10 cellular contexts compared by ENCODE assay signal in genomic region chrX:119477812-119478232, GRCh38. TPM values are rescaled to one million over a fixed set of nuclear protein-coding genes. Genes with fewer than 3 reads are reported as not detected.
A peak's percentile ranks its signal among the peaks of the same experiment; 100 is the strongest.
DNase-seq lines count a peak whose midpoint lies in the region; ATAC-seq lines count a peak whose summit lies in the region.
"Had no signal": no experiment of that assay in that cellular context is flagged by ENCODE, and none has a peak within 500 bp of the region (broad histone marks: within the 10 kb centered on the region; RNA-seq: fewer than 3 reads in every experiment).

No MANE protein-coding gene starts in this region.

- intact Hi-C loops in left cardiac atrium (cut with DNase I), result no loop called here

- DNase-seq in DMS 273 (lab: John Stamatoyannopoulos, UW; ENCODE audit: unreplicated experiment), result peak; percentile 21
- no peak for DNase-seq in DMS 273 treated with DMSO at 0.1 percent for 48 hours (lab: John Stamatoyannopoulos, UW)
- DNase-seq in RPMI7951 (ENCODE audit: low read depth), result peak; percentile 49
- no peak for DNase-seq in left cardiac atrium
- DNase-seq in smooth muscle cell of the brain vasculature (ENCODE audit: low read depth, low spot score), result peak; percentile 20
- no peak for DNase-seq in stimulated activated CD4-positive, alpha-beta T cell treated with anti-CD3 and anti-CD28 coated beads, Interleukin-4, amount 100 ng/mL, for 24 hours
- DNase-seq in germinal center (ENCODE audit: low spot score), result no peak
- DNase-seq: activated gamma-delta T cell, NCI-H1092 treated with DMSO at 0.1 percent for 48 hours had no signal

- peak; percentile 42 to 55 for ATAC-seq in left cardiac atrium
- ATAC-seq in GM21526 (IDR thresholded peaks at IDR 0.05; ENCODE audit: low FRiP score, unreplicated experiment), result no peak

RNA-seq across cellular contexts. Expression of gene SLC25A5, which starts 9.6 kb away (rescaled TPM):
- 289 and 310 TPM in 2 replicates for total RNA-seq in RPMI7951 (2014; rRNA removed; shearing (Covaris generic))
- 100 to 1,000 TPM; 151 to 205 TPM for total RNA-seq in left cardiac atrium

Comparison
In these comparisons a context has a peak if more than half of its experiments do, and no peak if none do; other contexts are left out.
1. DNase-seq: peak in DMS 273 (single experiment), RPMI7951 (single experiment) and smooth muscle cell of the brain vasculature (single experiment); none in DMS 273 treated with DMSO at 0.1 percent for 48 hours (single experiment), left cardiac atrium (single experiment), stimulated activated CD4-positive, alpha-beta T cell treated with anti-CD3 and anti-CD28 coated beads, Interleukin-4, amount 100 ng/mL, for 24 hours (single experiment) and germinal center (single experiment).